In the genomic region with DNA sequence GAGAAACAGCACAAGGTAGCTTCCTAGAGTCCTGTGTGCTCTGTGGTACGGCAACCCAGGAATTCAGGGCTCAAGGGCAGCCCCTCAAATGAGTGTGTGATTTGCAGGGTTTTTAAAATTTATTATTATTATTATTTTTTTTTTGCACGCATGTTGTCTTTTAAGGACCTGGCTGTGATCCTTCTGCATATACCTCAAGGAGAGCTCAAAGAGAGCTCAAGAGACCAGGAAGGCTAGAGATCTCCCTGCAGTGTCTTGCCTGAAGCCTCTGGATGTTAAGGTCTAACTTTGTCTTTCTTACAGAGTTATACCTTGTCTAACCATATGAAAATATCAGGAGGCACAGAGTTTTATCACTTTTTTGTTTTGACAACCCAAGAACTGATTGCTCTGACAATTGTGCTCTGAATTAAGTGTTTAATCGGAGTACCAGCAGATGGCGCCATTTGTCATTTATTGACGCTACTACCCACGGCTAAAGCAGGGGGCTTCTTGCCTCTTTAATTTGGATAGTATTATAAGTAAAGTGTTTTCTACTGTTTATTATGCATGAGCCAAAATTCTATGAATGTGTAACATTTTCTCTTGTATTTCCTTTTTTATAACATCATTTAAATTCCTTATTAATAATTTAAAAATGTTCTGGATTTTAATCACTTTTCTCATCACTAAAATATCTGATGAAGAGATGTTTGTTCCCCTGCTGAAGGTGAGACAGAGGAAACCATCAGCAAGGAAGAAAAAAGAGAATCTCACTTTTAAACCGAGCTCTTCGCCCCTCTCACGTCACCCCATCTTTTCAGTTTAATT, we compare ENCODE assay signal across 7 cellular contexts. TPM values are rescaled to one million over a fixed set of nuclear protein-coding genes. Genes with fewer than 3 reads are reported as not detected.
A peak's percentile ranks its signal among the peaks of the same experiment; 100 is the strongest.
DNase-seq lines count a peak whose midpoint lies in the region; ATAC-seq and TF ChIP-seq lines count a peak whose summit lies in the region.

No MANE protein-coding gene starts in this region.

- no peaks in the 10 kb centered on the region for H3K9me3 Mint-ChIP-seq in activated CD4-positive, alpha-beta memory T cell treated with anti-CD3 and anti-CD28 coated beads for 36 hours

- intact Hi-C loops in activated CD4-positive, alpha-beta memory T cell treated with anti-CD3 and anti-CD28 coated beads for 36 hours (cut with micrococcal nuclease), result loop anchor here (1.0 to 10.0 kb wide), 3 partner anchors 161 to 762 kb away; no protein-coding TSS in a partner anchor
- intact Hi-C loops in mucosa of descending colon (cut with DNase I, micrococcal nuclease), result loop anchor here (10.0 kb wide), 4 partner anchors 158 to 1012 kb away; no protein-coding TSS in a partner anchor

- H3K36me3 ChIP-seq in effector memory CD4-positive, alpha-beta T cell (ENCODE audit: control insufficient read depth, insufficient read depth, low read length), result no peaks in the 10 kb centered on the region
- no peaks in the 10 kb centered on the region for H3K36me3 ChIP-seq in mucosa of descending colon (ENCODE audit: low read depth)

- H3K27ac ChIP-seq in effector memory CD4-positive, alpha-beta T cell (ENCODE audit: insufficient read depth, low read length, poor library complexity, severe bottlenecking), result no peak overlapping the region

- no peaks in the 10 kb centered on the region for H3K4me1 ChIP-seq in effector memory CD4-positive, alpha-beta T cell (ENCODE audit: control insufficient read depth, insufficient read depth, low read length, poor library complexity, severe bottlenecking)
- no peaks in the 10 kb centered on the region for H3K4me1 ChIP-seq in mucosa of descending colon (ENCODE audit: low read depth)

- CTCF ChIA-PET in activated CD4-positive, alpha-beta memory T cell treated with anti-CD3 and anti-CD28 coated beads for 36 hours (lab: Charles Lee), result interaction anchor here (0.5 to 4.3 kb wide), 23 partner anchors 11 to 1302 kb away, joined by 3 to 56 read pairs (median 3); no protein-coding TSS in a partner anchor

- peak; percentile 42; the same call in 1 of the 2 replicates for TF ChIP-seq CTCF in GM12875 (IDR thresholded peaks at IDR 0.05; ENCODE audit: borderline replicate concordance, insufficient read depth, low read depth, low read length)
- TF ChIP-seq CTCF in mucosa of descending colon (IDR thresholded peaks at IDR 0.05), result peak; percentile 26

- H3K4me3 ChIP-seq in GM12875 (ENCODE audit: low read depth, low read length) (no peak overlapping the region), mucosa of descending colon (no peak overlapping the region)
- H3K4me3 ChIP-seq in effector memory CD4-positive, alpha-beta T cell (ENCODE audit: insufficient read depth, low read depth, low read length, poor library complexity, severe bottlenecking), result no peak overlapping the region

- no peaks in the 10 kb centered on the region for H3K4me1 Mint-ChIP-seq in activated CD4-positive, alpha-beta memory T cell treated with anti-CD3 and anti-CD28 coated beads for 36 hours (ENCODE audit: low read depth)

- H3K27me3 ChIP-seq in effector memory CD4-positive, alpha-beta T cell (replicated peaks; ENCODE audit: control insufficient read depth, insufficient read depth, low read length, poor library complexity, severe bottlenecking), result no peaks in the 10 kb centered on the region

- H3K27me3 Mint-ChIP-seq in activated CD4-positive, alpha-beta memory T cell treated with anti-CD3 and anti-CD28 coated beads for 36 hours, result peaks cover 9% of the 10 kb centered on the region

- no peaks in the 10 kb centered on the region for H3K9me3 ChIP-seq in effector memory CD4-positive, alpha-beta T cell (ENCODE audit: control insufficient read depth, low read length)
- H3K9me3 ChIP-seq in mucosa of descending colon, result no peaks in the 10 kb centered on the region

- no peaks in the 10 kb centered on the region for H3K36me3 Mint-ChIP-seq in activated CD4-positive, alpha-beta memory T cell treated with anti-CD3 and anti-CD28 coated beads for 36 hours

- no peak overlapping the region for H3K27ac Mint-ChIP-seq in activated CD4-positive, alpha-beta memory T cell treated with anti-CD3 and anti-CD28 coated beads for 36 hours

- ATAC-seq in HG03342 (IDR thresholded peaks at IDR 0.05; ENCODE audit: unreplicated experiment) (peak; percentile 79), mucosa of descending colon (peak; percentile 31)

- H3K4me3 Mint-ChIP-seq in activated CD4-positive, alpha-beta memory T cell treated with anti-CD3 and anti-CD28 coated beads for 36 hours, result no peak overlapping the region

- POLR2A ChIA-PET in activated CD4-positive, alpha-beta memory T cell treated with anti-CD3 and anti-CD28 coated beads for 36 hours (lab: Charles Lee), result no interaction called here

- DNase-seq in NCI-H69 (lab: John Stamatoyannopoulos, UW) (peak; percentile 71), mucosa of descending colon (peak in 1 of 3 donors; percentile 86)
- DNase-seq in activated CD4-positive, alpha-beta memory T cell treated with anti-CD3 and anti-CD28 coated beads for 36 hours, result peak; percentile 59
- peak; percentile 7 to 47 (median 28) for DNase-seq in effector memory CD4-positive, alpha-beta T cell
- DNase-seq in stimulated activated CD8-positive, alpha-beta memory T cell treated with anti-CD3 and anti-CD28 coated beads, Interleukin-7, amount 100 ng/mL, for 48 hours (ENCODE audit: extremely low read depth in 1 of 2, low read depth in 1 of 2), result peak; percentile 3 to 18

RNA-seq across cellular contexts. Expression of gene LMO4, which starts 35.8 kb away (rescaled TPM):
- total RNA-seq in activated CD4-positive, alpha-beta memory T cell treated with anti-CD3 and anti-CD28 coated beads for 36 hours, result 10 to 100 TPM; 23.0 to 24.1 TPM
- total RNA-seq in mucosa of descending colon, result 10 to 100 TPM; 19.0 to 51.2 (median 31.6) TPM
